13 cellular contexts compared by ENCODE assay signal in the genomic region with DNA sequence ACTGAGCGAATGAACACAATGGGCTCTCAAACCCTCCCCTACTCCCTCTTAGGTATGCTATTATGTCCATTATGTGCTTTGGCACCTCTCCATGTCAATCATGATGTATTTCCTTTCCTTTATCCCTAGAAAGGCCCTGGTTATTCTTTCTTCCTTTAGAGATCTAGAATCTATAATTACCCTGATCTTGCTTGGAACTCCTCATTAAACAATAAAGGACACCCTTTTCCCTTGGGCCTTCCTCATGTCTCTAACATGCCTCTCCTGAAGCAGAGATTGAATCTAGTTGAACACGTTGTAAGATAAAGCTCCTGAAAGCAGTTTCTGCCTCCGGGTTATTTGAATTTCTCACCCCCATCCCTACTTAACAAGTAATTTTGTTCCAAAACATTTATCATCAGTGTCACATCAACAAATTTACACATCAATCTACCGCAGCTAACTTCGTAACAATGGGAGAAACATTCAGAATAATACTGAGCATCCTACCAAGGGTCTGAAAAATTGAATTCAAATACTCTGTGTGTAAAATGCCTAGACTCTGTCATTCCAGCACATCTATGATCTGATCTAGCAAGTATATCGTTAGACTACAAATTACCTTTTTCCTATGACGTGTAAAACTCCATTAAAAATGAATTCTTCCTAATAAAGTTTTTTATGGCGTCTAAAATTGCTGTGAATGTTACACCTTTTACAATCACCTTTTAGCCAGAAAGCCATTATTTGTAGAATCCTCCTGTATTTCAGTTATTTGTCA. TPM values are rescaled to one million over a fixed set of nuclear protein-coding genes. Genes with fewer than 3 reads are reported as not detected.
DNase-seq lines count a peak whose midpoint lies in the region; ATAC-seq and TF ChIP-seq lines count a peak whose summit lies in the region.
"Had no signal": no experiment of that assay in that cellular context is flagged by ENCODE, and none has a peak within 500 bp of the region (broad histone marks: within the 10 kb centered on the region; RNA-seq: fewer than 3 reads in every experiment).

No MANE protein-coding gene starts in this region.

- no peaks in the 10 kb centered on the region for H3K9me3 ChIP-seq in parathyroid adenoma (ENCODE audit: control insufficient read depth, low read length)

- ATAC-seq in activated T-cell treated with anti-CD3 and anti-CD28 coated beads, Interleukin-2, amount 50 U/mL, for 4 hours = no peak
- no peak for ATAC-seq in activated T-helper 17 cell treated with anti-CD3 and anti-CD28 coated beads, Interleukin-2, amount 50 U/mL, for 72 hours (replicated peaks)
- ATAC-seq: A549 had no signal

- H3K27ac Mint-ChIP-seq in activated T-helper 17 cell treated with anti-CD3 and anti-CD28 coated beads, Interleukin-2, amount 50 U/mL, for 72 hours = no peak overlapping the region

- H3K36me3 Mint-ChIP-seq in activated T-cell treated with anti-CD3 and anti-CD28 coated beads, Interleukin-2, amount 50 U/mL, for 4 hours (ENCODE audit: insufficient read depth) = no peaks in the 10 kb centered on the region
- no peaks in the 10 kb centered on the region for H3K36me3 Mint-ChIP-seq in activated T-helper 17 cell treated with anti-CD3 and anti-CD28 coated beads, Interleukin-2, amount 50 U/mL, for 72 hours (ENCODE audit: low read depth)

- no peaks in the 10 kb centered on the region for H3K9me3 Mint-ChIP-seq in activated T-cell treated with anti-CD3 and anti-CD28 coated beads, Interleukin-2, amount 50 U/mL, for 4 hours
- no peaks in the 10 kb centered on the region for H3K9me3 Mint-ChIP-seq in activated T-helper 17 cell treated with anti-CD3 and anti-CD28 coated beads, Interleukin-2, amount 50 U/mL, for 72 hours

- no peak overlapping the region for H3K4me2 ChIP-seq in parathyroid adenoma (ENCODE audit: low read length)
- H3K4me2 ChIP-seq: A549 had no signal

- no peaks in the 10 kb centered on the region for H3K4me1 ChIP-seq in parathyroid adenoma
- H3K4me1 ChIP-seq: A549 had no signal

- H3K9ac ChIP-seq in parathyroid adenoma = no peak overlapping the region

- peaks cover 34% of the 10 kb centered on the region for H3K4me1 Mint-ChIP-seq in activated T-cell treated with anti-CD3 and anti-CD28 coated beads, Interleukin-2, amount 50 U/mL, for 4 hours (ENCODE audit: low read depth)
- H3K4me1 Mint-ChIP-seq in activated T-helper 17 cell treated with anti-CD3 and anti-CD28 coated beads, Interleukin-2, amount 50 U/mL, for 72 hours = no peaks in the 10 kb centered on the region

- H3K4me3 Mint-ChIP-seq in activated T-cell treated with anti-CD3 and anti-CD28 coated beads, Interleukin-2, amount 50 U/mL, for 4 hours = no peak overlapping the region
- H3K4me3 Mint-ChIP-seq in activated T-helper 17 cell treated with anti-CD3 and anti-CD28 coated beads, Interleukin-2, amount 50 U/mL, for 72 hours = no peak overlapping the region

- H3K79me2 ChIP-seq in parathyroid adenoma = no peaks in the 10 kb centered on the region

- H3K27ac ChIP-seq in parathyroid adenoma = no peak overlapping the region
- H3K27ac ChIP-seq: A549 had no signal

- TF ChIP-seq CTCF in parathyroid adenoma (IDR thresholded peaks at IDR 0.05) = no peak

- peak overlapping the region; percentile 41 for H2AFZ ChIP-seq in parathyroid adenoma

- no peaks in the 10 kb centered on the region for H3K27me3 ChIP-seq in parathyroid adenoma (ENCODE audit: control insufficient read depth, insufficient read depth, low read length)

- H3K27me3 Mint-ChIP-seq in activated T-cell treated with anti-CD3 and anti-CD28 coated beads, Interleukin-2, amount 50 U/mL, for 4 hours (ENCODE audit: low read depth) = peaks cover 10% of the 10 kb centered on the region
- H3K27me3 Mint-ChIP-seq in activated T-helper 17 cell treated with anti-CD3 and anti-CD28 coated beads, Interleukin-2, amount 50 U/mL, for 72 hours = peaks cover 8% of the 10 kb centered on the region

- H3K4me3 ChIP-seq in parathyroid adenoma (ENCODE audit: low read depth, low read length) = no peak overlapping the region
- H3K4me3 ChIP-seq: A549 had no signal

- no peaks in the 10 kb centered on the region for H3K36me3 ChIP-seq in parathyroid adenoma (ENCODE audit: control insufficient read depth, insufficient read depth, low read length)
- H3K36me3 ChIP-seq: upper lobe of left lung had no signal

- peak; percentile 3 to 6 for DNase-seq in SHP77 (lab: John Stamatoyannopoulos, UW)
- no peak for DNase-seq in SHP77 treated with DMSO at 0.1 percent for 48 hours (lab: John Stamatoyannopoulos, UW)
- DNase-seq in NCI-H1930 (lab: John Stamatoyannopoulos, UW) = peak; percentile 34 to 66
- DNase-seq in astrocyte of the hippocampus (ENCODE audit: low read depth, low spot score) = peak; percentile 39
- DNase-seq in activated T-cell treated with anti-CD3 and anti-CD28 coated beads, Interleukin-2, amount 50 U/mL, for 4 hours = no peak
- no peak for DNase-seq in NCI-H510A treated with DMSO at 0.1 percent for 48 hours (lab: John Stamatoyannopoulos, UW)
- DNase-seq: activated CD4-positive, CD25-positive, alpha-beta regulatory T cell treated with anti-CD3 and anti-CD28 coated beads, Interleukin-2, amount 50 U/mL, for 72 hours; activated T-cell treated with anti-CD3 and anti-CD28 coated beads, Interleukin-2, amount 50 U/mL, for 48 hours; kidney glomerular epithelial cell; upper lobe of left lung had no signal

RNA-seq across cellular contexts. Expression of gene USP44, which starts 5.4 kb away (rescaled TPM):
- total RNA-seq in activated T-cell treated with anti-CD3 and anti-CD28 coated beads, Interleukin-2, amount 50 U/mL, for 4 hours = 1 to 10 TPM; 2.1 to 4.9 (median 2.2) TPM
- under 1 TPM; 0.82 to 0.93 TPM for total RNA-seq in activated T-helper 17 cell treated with anti-CD3 and anti-CD28 coated beads, Interleukin-2, amount 50 U/mL, for 72 hours

Comparison
In these comparisons a context has a peak if more than half of its experiments do, and no peak if none do; other contexts are left out.
1. DNase-seq: peak in SHP77 (2 of 2), NCI-H1930 (2 of 2) and astrocyte of the hippocampus (single experiment); none in SHP77 treated with DMSO at 0.1 percent for 48 hours (single experiment), activated T-cell treated with anti-CD3 and anti-CD28 coated beads, Interleukin-2, amount 50 U/mL, for 4 hours (single experiment) and NCI-H510A treated with DMSO at 0.1 percent for 48 hours (single experiment).